8 cellular contexts compared by ENCODE assay signal in the genomic region with DNA sequence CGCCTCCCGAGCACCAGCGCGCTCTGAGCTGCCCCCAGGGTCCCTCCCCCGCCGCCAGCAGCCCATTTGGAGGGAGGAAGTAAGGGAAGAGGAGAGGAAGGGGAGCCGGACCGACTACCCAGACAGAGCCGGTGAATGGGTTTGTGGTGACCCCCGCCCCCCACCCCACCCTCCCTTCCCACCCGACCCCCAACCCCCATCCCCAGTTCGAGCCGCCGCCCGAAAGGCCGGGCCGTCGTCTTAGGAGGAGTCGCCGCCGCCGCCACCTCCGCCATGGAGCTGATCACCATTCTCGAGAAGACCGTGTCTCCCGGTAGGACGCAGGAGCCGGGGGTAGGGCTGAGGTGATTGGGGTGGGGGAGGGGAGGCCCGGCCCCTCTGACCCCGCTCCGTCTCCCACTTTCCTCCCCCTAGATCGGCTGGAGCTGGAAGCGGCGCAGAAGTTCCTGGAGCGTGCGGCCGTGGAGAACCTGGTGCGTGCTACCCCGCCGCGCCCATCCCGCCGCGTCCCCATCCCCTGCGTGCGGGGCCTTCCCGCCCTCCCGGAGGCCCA. TPM values are rescaled to one million over a fixed set of nuclear protein-coding genes. Genes with fewer than 3 reads are reported as not detected.
DNase-seq lines count a peak whose midpoint lies in the region; ATAC-seq and TF ChIP-seq lines count a peak whose summit lies in the region.

No MANE protein-coding gene starts in this region.

- peaks cover 5% of the 10 kb centered on the region; the same call in 1 of the 2 replicates for H3K27me3 Mint-ChIP-seq in HFFc6 (ENCODE audit: insufficient read depth)

- H3K79me2 ChIP-seq in DOHH2 (ENCODE audit: control insufficient read depth, low read length) = peaks cover 67% of the 10 kb centered on the region

- no peak for ATAC-seq in GM18519 (IDR thresholded peaks at IDR 0.05; ENCODE audit: low FRiP score, unreplicated experiment)

- H3K4me3 ChIP-seq in DOHH2 (ENCODE audit: low read length) = peak overlapping the region; percentile 94
- H3K4me3 ChIP-seq in esophagus muscularis mucosa = peak overlapping the region; percentile 90 to 99 (median 96)
- H3K4me3 ChIP-seq in ovary = peak overlapping the region; percentile 53

- no peaks in the 10 kb centered on the region for H3K27me3 ChIP-seq in DOHH2 (ENCODE audit: control insufficient read depth, low read length)
- no peaks in the 10 kb centered on the region for H3K27me3 ChIP-seq in esophagus muscularis mucosa
- no peaks in the 10 kb centered on the region for H3K27me3 ChIP-seq in ovary

- peaks cover 51% of the 10 kb centered on the region for H3K36me3 ChIP-seq in DOHH2 (ENCODE audit: control insufficient read depth, low read length)
- H3K36me3 ChIP-seq in esophagus muscularis mucosa = peaks cover 16 to 35% (median 29%) of the 10 kb centered on the region in 4 donors
- H3K36me3 ChIP-seq in ovary = no peaks in the 10 kb centered on the region

- H3K4me2 ChIP-seq in DOHH2 (ENCODE audit: low read length) = peak overlapping the region; percentile 50

- peak overlapping the region; percentile 92 for H3K27ac ChIP-seq in DOHH2 (ENCODE audit: low read depth, low read length)
- H3K27ac ChIP-seq in VCaP = peak overlapping the region; percentile 94
- peak overlapping the region; percentile 97 to 99 (median 98) for H3K27ac ChIP-seq in esophagus muscularis mucosa (replicated peaks in 1 of 4)
- peak overlapping the region; percentile 85 to 91 for H3K27ac ChIP-seq in ovary

- TF ChIP-seq POLR2A in esophagus muscularis mucosa (IDR thresholded peaks at IDR 0.05; ENCODE audit: low read depth) (no peak), ovary (IDR thresholded peaks at IDR 0.05) (peak; percentile 19)

- H3K9me3 ChIP-seq in DOHH2 (ENCODE audit: control insufficient read depth, insufficient read depth, low read length) = no peaks in the 10 kb centered on the region
- H3K9me3 ChIP-seq in esophagus muscularis mucosa = no peaks in the 10 kb centered on the region
- no peaks in the 10 kb centered on the region for H3K9me3 ChIP-seq in ovary

- peaks cover 33% of the 10 kb centered on the region for H3K36me3 Mint-ChIP-seq in HFFc6 (ENCODE audit: low read depth)

- DNase-seq in HFFc6 (peak; percentile 9), esophagus muscularis mucosa (ENCODE audit: extremely low spot score) (peak; percentile 92), ovary (no peak), NCI-H1048 (lab: John Stamatoyannopoulos, UW) (no peak), NCI-H2081 treated with DMSO at 0.1 percent for 48 hours (lab: John Stamatoyannopoulos, UW) (no peak)

- H3K9me3 Mint-ChIP-seq in HFFc6 = no peaks in the 10 kb centered on the region

- H3K4me1 Mint-ChIP-seq in HFFc6 (ENCODE audit: low read depth) = peaks cover 48% of the 10 kb centered on the region

- H3K4me3 Mint-ChIP-seq in HFFc6 = peak overlapping the region; percentile 98

- no peak for TF ChIP-seq CTCF in DOHH2 (IDR thresholded peaks at IDR 0.05; ENCODE audit: low read depth, low read length, poor library complexity, severe bottlenecking)
- no peak for TF ChIP-seq CTCF in HFFc6 (IDR thresholded peaks at IDR 0.05)
- TF ChIP-seq CTCF in VCaP (conservative IDR thresholded peaks at IDR 0.05) = no peak
- TF ChIP-seq CTCF in esophagus muscularis mucosa (IDR thresholded peaks at IDR 0.05) = no peak
- no peak for TF ChIP-seq CTCF in ovary (IDR thresholded peaks at IDR 0.05)

- WGBS in esophagus muscularis mucosa = 0% methylated on average over 15 of the region's 48 CpGs
- WGBS in ovary, 3 donors = 0 to 1% (median 0%) methylated on average over 34 to 48 of the region's 48 CpGs

- peaks cover 28% of the 10 kb centered on the region for H4K20me1 ChIP-seq in DOHH2 (ENCODE audit: control insufficient read depth, insufficient read depth, low read depth, low read length)

- intact Hi-C loops in esophagus muscularis mucosa (cut with DNase I) (no loop called here), ovary (cut with DNase I) (no loop called here)

- no peaks in the 10 kb centered on the region for H3K9me2 ChIP-seq in DOHH2 (replicated peaks; ENCODE audit: control insufficient read depth, low read length)

- H3K27ac Mint-ChIP-seq in HFFc6 = peak overlapping the region; percentile 72

- H3K4me1 ChIP-seq in DOHH2 (ENCODE audit: control insufficient read depth, low read length) (peaks cover 53% of the 10 kb centered on the region), esophagus muscularis mucosa (peaks cover 28 to 54% (median 46%) of the 10 kb centered on the region in 4 donors), ovary (ENCODE audit: insufficient read depth) (peaks cover 3% of the 10 kb centered on the region)

- peaks cover 13% of the 10 kb centered on the region for H3F3A ChIP-seq in DOHH2 (ENCODE audit: control insufficient read depth, insufficient read depth)

- TF ChIP-seq EP300 in esophagus muscularis mucosa (IDR thresholded peaks at IDR 0.05) = no peak
- no peak for TF ChIP-seq EP300 in ovary (IDR thresholded peaks at IDR 0.05)

RNA-seq across cellular contexts. Expression of a gene that starts 0.3 kb away (rescaled TPM):
- total RNA-seq in HFFc6 (2021; fragmentation: NEBNext Ultra II Directional; extraction: Animal tissue kit (Norgen Biotek cat#: 25700)) = 100 to 1,000 TPM; 439 to 580 (median 549) TPM
- total RNA-seq in esophagus muscularis mucosa (100 to 1,000 TPM; 179 to 236 (median 205) TPM), ovary (100 to 1,000 TPM; 119 to 346 (median 256) TPM)
- 100 to 1,000 TPM in 1 of 2 donors, 10 to 100 TPM in 1; 63.4 to 236 TPM for polyA plus RNA-seq in ovary

RNA-seq across cellular contexts. Expression of a gene that starts 43.9 kb away (rescaled TPM):
- total RNA-seq in HFFc6 (2021; fragmentation: NEBNext Ultra II Directional; extraction: Animal tissue kit (Norgen Biotek cat#: 25700)) = 1 to 10 TPM; 6.6 to 8.3 (median 7.7) TPM
- total RNA-seq in esophagus muscularis mucosa = 10 to 100 TPM; 11.9 to 26.9 (median 21.2) TPM
- 10 to 100 TPM in 5 of 7 donors, 1 to 10 TPM in 2; 6.0 to 28.8 (median 22.8) TPM for total RNA-seq in ovary
- 10 to 100 TPM; 10.4 to 24.0 TPM for polyA plus RNA-seq in ovary

Comparison
In these comparisons a context has a peak if more than half of its experiments do, and no peak if none do; other contexts are left out.
1. DNase-seq: peak in HFFc6 (single experiment) and esophagus muscularis mucosa (single experiment); none in ovary (0 of 5), NCI-H1048 (single experiment) and NCI-H2081 treated with DMSO at 0.1 percent for 48 hours (single experiment).
2. Peak in every context shown above with its lines, with median percentiles within 50 percentile points of each other: H3K27ac ChIP-seq and H3K4me3 ChIP-seq.